9 cellular contexts compared by ENCODE assay signal in the genomic region with DNA sequence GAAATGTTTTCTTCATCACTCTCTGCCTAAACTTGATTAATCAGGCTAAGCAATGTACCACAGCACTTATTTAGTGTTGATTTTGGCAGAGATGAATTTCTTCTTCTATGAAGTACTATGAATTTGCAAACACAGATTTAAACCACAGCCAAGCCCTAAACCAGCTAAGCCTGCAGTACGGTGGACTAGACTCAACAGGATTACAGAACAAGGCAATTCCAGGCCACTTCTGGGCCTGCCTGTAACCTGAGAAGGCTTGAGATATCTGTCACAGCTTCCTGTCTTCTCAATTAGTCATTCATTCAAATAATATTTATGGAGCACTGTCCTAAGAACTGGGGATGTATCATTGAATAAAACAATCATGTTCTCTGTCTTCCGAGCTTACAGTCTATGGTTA. TPM values are rescaled to one million over a fixed set of nuclear protein-coding genes. Genes with fewer than 3 reads are reported as not detected.
DNase-seq lines count a peak whose midpoint lies in the region; ATAC-seq and TF ChIP-seq lines count a peak whose summit lies in the region.
"Had no signal": no experiment of that assay in that cellular context is flagged by ENCODE, and none has a peak within 500 bp of the region (broad histone marks: within the 10 kb centered on the region; RNA-seq: fewer than 3 reads in every experiment).

No MANE protein-coding gene starts in this region.

- H3K9me3 Mint-ChIP-seq in activated naive CD4-positive, alpha-beta T cell treated with anti-CD3 and anti-CD28 coated beads for 36 hours = no peaks in the 10 kb centered on the region

- no peak for TF ChIP-seq CTCF in epithelial cell of esophagus (IDR thresholded peaks at IDR 0.05; ENCODE audit: insufficient read depth, low read depth, low read length, missing control alignments)

- intact Hi-C loops in activated naive CD4-positive, alpha-beta T cell treated with anti-CD3 and anti-CD28 coated beads for 36 hours (cut with micrococcal nuclease) = no loop called here

- H3K4me1 Mint-ChIP-seq in activated naive CD4-positive, alpha-beta T cell treated with anti-CD3 and anti-CD28 coated beads for 36 hours (ENCODE audit: low read depth) = peaks cover 3% of the 10 kb centered on the region

- no peak for ATAC-seq in HG03095 (IDR thresholded peaks at IDR 0.05; ENCODE audit: unreplicated experiment)
- ATAC-seq in HG02852 (IDR thresholded peaks at IDR 0.05; ENCODE audit: unreplicated experiment) = no peak

- no peak overlapping the region for H3K27ac Mint-ChIP-seq in activated naive CD4-positive, alpha-beta T cell treated with anti-CD3 and anti-CD28 coated beads for 36 hours

- no peaks in the 10 kb centered on the region for H3K36me3 Mint-ChIP-seq in activated naive CD4-positive, alpha-beta T cell treated with anti-CD3 and anti-CD28 coated beads for 36 hours (ENCODE audit: low read depth)

- CTCF ChIA-PET in activated naive CD4-positive, alpha-beta T cell treated with anti-CD3 and anti-CD28 coated beads for 36 hours (lab: Charles Lee) = no interaction called here

- no peak overlapping the region for H3K4me3 Mint-ChIP-seq in activated naive CD4-positive, alpha-beta T cell treated with anti-CD3 and anti-CD28 coated beads for 36 hours

- DNase-seq in HCEC 1CT (peak; percentile 91), NCI-H748 (lab: John Stamatoyannopoulos, UW; ENCODE audit: unreplicated experiment) (peak; percentile 70), epithelial cell of esophagus (ENCODE audit: low read depth) (peak; percentile 99), renal cortical epithelial cell (ENCODE audit: low read depth) (peak; percentile 86), NCI-H128 (lab: John Stamatoyannopoulos, UW; ENCODE audit: unreplicated experiment) (no peak)
- no peak for DNase-seq in activated naive CD4-positive, alpha-beta T cell treated with anti-CD3 and anti-CD28 coated beads for 36 hours
- DNase-seq: MM.1S had no signal

- H3K4me3 ChIP-seq in epithelial cell of esophagus (ENCODE audit: low read length) = no peak overlapping the region

- H3K27me3 Mint-ChIP-seq in activated naive CD4-positive, alpha-beta T cell treated with anti-CD3 and anti-CD28 coated beads for 36 hours (ENCODE audit: low read depth) = no peaks in the 10 kb centered on the region

RNA-seq across cellular contexts. Expression of gene CAST, which starts 32.4 kb away (rescaled TPM):
- total RNA-seq in renal cortical epithelial cell = 183 and 341 TPM in 2 replicates
- 100 to 1,000 TPM; 118 to 122 TPM for total RNA-seq in activated naive CD4-positive, alpha-beta T cell treated with anti-CD3 and anti-CD28 coated beads for 36 hours

Comparison
In these comparisons a context has a peak if more than half of its experiments do, and no peak if none do; other contexts are left out.
1. DNase-seq: peak in HCEC 1CT (single experiment), NCI-H748 (single experiment), epithelial cell of esophagus (single experiment) and renal cortical epithelial cell (single experiment); none in activated naive CD4-positive, alpha-beta T cell treated with anti-CD3 and anti-CD28 coated beads for 36 hours (single experiment) and NCI-H128 (single experiment).